Comparison of ENCODE assay signal across 9 cellular contexts in genomic region chr5:16626696-16627264, GRCh38. TPM values are rescaled to one million over a fixed set of nuclear protein-coding genes. Genes with fewer than 3 reads are reported as not detected.
DNase-seq lines count a peak whose midpoint lies in the region; ATAC-seq lines count a peak whose summit lies in the region.
"Had no signal": no experiment of that assay in that cellular context is flagged by ENCODE, and none has a peak within 500 bp of the region (broad histone marks: within the 10 kb centered on the region; RNA-seq: fewer than 3 reads in every experiment).

No MANE protein-coding gene starts in this region.

- CTCF ChIA-PET in activated CD4-positive, alpha-beta T cell treated with anti-CD3 and anti-CD28 coated beads for 36 hours (lab: Charles Lee): interaction anchor here (0.7 to 1.9 kb wide), 7 partner anchors 10 to 128 kb away, joined by 3 to 12 read pairs (median 3); partner anchors contain the start of gene RETREG1

- H3K4me1 Mint-ChIP-seq in activated CD4-positive, alpha-beta T cell treated with anti-CD3 and anti-CD28 coated beads for 36 hours: peaks cover 53% of the 10 kb centered on the region

- no peaks in the 10 kb centered on the region for H3K27me3 Mint-ChIP-seq in activated CD4-positive, alpha-beta T cell treated with anti-CD3 and anti-CD28 coated beads for 36 hours

- H3K4me3 Mint-ChIP-seq in activated CD4-positive, alpha-beta T cell treated with anti-CD3 and anti-CD28 coated beads for 36 hours: peak overlapping the region; percentile 9

- POLR2A ChIA-PET in activated CD4-positive, alpha-beta T cell treated with anti-CD3 and anti-CD28 coated beads for 36 hours (lab: Charles Lee): interaction anchor here (0.6 to 2.5 kb wide), 3 partner anchors 10 to 33 kb away, joined by 3 to 21 read pairs (median 5); partner anchors contain the start of gene RETREG1

- peak overlapping the region; percentile 85 for H3K27ac Mint-ChIP-seq in activated CD4-positive, alpha-beta T cell treated with anti-CD3 and anti-CD28 coated beads for 36 hours

- peak; percentile 55 for DNase-seq in activated CD4-positive, alpha-beta T cell treated with anti-CD3 and anti-CD28 coated beads for 36 hours
- DNase-seq in activated CD4-positive, alpha-beta T cell treated with anti-CD3 and anti-CD28 coated beads for 1 hour: no peak
- DNase-seq in SKM-1 (lab: John Stamatoyannopoulos, UW; ENCODE audit: unreplicated experiment) (peak; percentile 89), renal cortical epithelial cell (ENCODE audit: low read depth) (peak; percentile 41), mesenteric fat pad (ENCODE audit: low spot score) (no peak), DMS53 treated with DMSO at 0.1 percent for 48 hours (lab: John Stamatoyannopoulos, UW; ENCODE audit: unreplicated experiment) (no peak), iPS-NIHi7 (ENCODE audit: extremely low spot score) (no peak)
- DNase-seq: NCI-H1417 had no signal

- no peaks in the 10 kb centered on the region for H3K9me3 Mint-ChIP-seq in activated CD4-positive, alpha-beta T cell treated with anti-CD3 and anti-CD28 coated beads for 36 hours (ENCODE audit: low read depth)

- intact Hi-C loops in activated CD4-positive, alpha-beta T cell treated with anti-CD3 and anti-CD28 coated beads for 36 hours (cut with DNase I, micrococcal nuclease): loop anchor here (1.0 to 10.0 kb wide), 4 partner anchors 9 to 159 kb away; no protein-coding TSS in a partner anchor

- ATAC-seq in activated CD4-positive, alpha-beta T cell treated with anti-CD3 and anti-CD28 coated beads for 36 hours: peak; percentile 87
- ATAC-seq in HG02981 (IDR thresholded peaks at IDR 0.05; ENCODE audit: unreplicated experiment): peak; percentile 83

- H3K36me3 Mint-ChIP-seq in activated CD4-positive, alpha-beta T cell treated with anti-CD3 and anti-CD28 coated beads for 36 hours (ENCODE audit: low read depth): no peaks in the 10 kb centered on the region

RNA-seq across cellular contexts. Expression of gene RETREG1, which starts 10.0 kb away (rescaled TPM):
- total RNA-seq in activated CD4-positive, alpha-beta T cell treated with anti-CD3 and anti-CD28 coated beads for 36 hours: 10 to 100 TPM; 17.7 to 23.3 TPM
- total RNA-seq in renal cortical epithelial cell (123 and 175 TPM in 2 replicates), mesenteric fat pad (63.4 TPM)

Comparison
In these comparisons a context has a peak if more than half of its experiments do, and no peak if none do; other contexts are left out.
1. DNase-seq: peak in activated CD4-positive, alpha-beta T cell treated with anti-CD3 and anti-CD28 coated beads for 36 hours (single experiment), SKM-1 (single experiment) and renal cortical epithelial cell (single experiment); none in activated CD4-positive, alpha-beta T cell treated with anti-CD3 and anti-CD28 coated beads for 1 hour (single experiment), mesenteric fat pad (single experiment), DMS53 treated with DMSO at 0.1 percent for 48 hours (single experiment) and iPS-NIHi7 (single experiment).